Comparison of ENCODE assay signal across 8 cellular contexts in genomic region chr1:224433671-224434446, GRCh38. TPM values are rescaled to one million over a fixed set of nuclear protein-coding genes. Genes with fewer than 3 reads are reported as not detected.
DNase-seq lines count a peak whose midpoint lies in the region; ATAC-seq, FAIRE-seq and TF ChIP-seq lines count a peak whose summit lies in the region.

No MANE protein-coding gene starts in this region.

- peaks cover 2% of the 10 kb centered on the region for H3K36me3 Mint-ChIP-seq in astrocyte (ENCODE audit: low read depth, unreplicated experiment)

- H2AFZ ChIP-seq in HCT116 (ENCODE audit: low read depth, low read length, poor library complexity, severe bottlenecking) (no peak overlapping the region), astrocyte (ENCODE audit: low read depth, low read length) (no peak overlapping the region)

- peaks cover 16% of the 10 kb centered on the region for H3K4me1 Mint-ChIP-seq in astrocyte (ENCODE audit: low read depth, unreplicated experiment)

- H3K27me3 ChIP-seq in A673 (replicated peaks; ENCODE audit: insufficient read depth, low read depth, low read length, poor library complexity) (no peaks in the 10 kb centered on the region), HCT116 (ENCODE audit: insufficient read depth, low read length) (no peaks in the 10 kb centered on the region), astrocyte (ENCODE audit: insufficient read depth, low read length) (no peaks in the 10 kb centered on the region)

- intact Hi-C loops in A673 (cut with micrococcal nuclease; ENCODE audit: unreplicated experiment), result no loop called here
- intact Hi-C loops in HCT116 (cut with micrococcal nuclease), result loop anchor here (10.0 kb wide), 1 partner anchor 491 kb away; the partner anchor contains the start of gene DNAH14

- TF ChIP-seq CTCF in A673 (conservative IDR thresholded peaks at IDR 0.05; ENCODE audit: low read depth, low read length) (no peak), HCT116 (IDR thresholded peaks at IDR 0.05 in 2 of 3, conservative IDR thresholded peaks at IDR 0.05 in 1 of 3; ENCODE audit: borderline replicate concordance in 1 of 3, insufficient read depth in 1 of 3, low read depth in 2 of 3, low read length in 2 of 3) (no peak), astrocyte (IDR thresholded peaks at IDR 0.05; ENCODE audit: insufficient read depth, low read depth, low read length) (no peak), retinal pigment epithelial cell (conservative IDR thresholded peaks at IDR 0.05; ENCODE audit: low read depth, low read length) (no peak)

- RAD21 ChIA-PET in HCT116 (lab: Charles Lee; ENCODE audit: low non-redundant PET in 1 of 2, low total read pairs in 2 of 2, uncharacterized antibody in 2 of 2, unreplicated experiment in 2 of 2), result interaction anchor here in 1 of 2 experiments (0.6 kb wide), 1 partner anchor 321 kb away, joined by 3 read pairs; no protein-coding TSS in a partner anchor

- H3K9me3 Mint-ChIP-seq in astrocyte (ENCODE audit: unreplicated experiment), result no peaks in the 10 kb centered on the region

- POLR2A ChIA-PET in A673 (lab: Charles Lee; ENCODE audit: low non-redundant PET), result no interaction called here
- POLR2A ChIA-PET in HCT116 (lab: Charles Lee), result no interaction called here

- no peak for TF ChIP-seq RAD21 in HCT116 (IDR thresholded peaks at IDR 0.05; ENCODE audit: low read depth)

- H3K4me3 Mint-ChIP-seq in astrocyte (ENCODE audit: unreplicated experiment), result peak overlapping the region; percentile 95

- BruUV-seq in A673 (replicated peaks; lab: Mats Ljungman, UMichigan), result no TSS peak
- BruUV-seq in HCT116 (replicated peaks; lab: Mats Ljungman, UMichigan), result no TSS peak

- CTCF ChIA-PET in A673 (lab: Charles Lee), result no interaction called here
- CTCF ChIA-PET in HCT116 (lab: Charles Lee), result no interaction called here

- H3K9ac ChIP-seq in HCT116 (ENCODE audit: low read length) (peak overlapping the region; percentile 74), astrocyte (ENCODE audit: low read length) (peak overlapping the region; percentile 76)

- H3K27ac ChIP-seq in A673 (ENCODE audit: low read depth, low read length, poor library complexity, severe bottlenecking) (peak overlapping the region; percentile 82), HCT116 (ENCODE audit: low read depth, low read length) (peak overlapping the region; percentile 44; the same call in 1 of the 2 replicates), astrocyte (ENCODE audit: low read depth, low read length) (peak overlapping the region; percentile 78)

- H3K4me3 ChIP-seq in A673 (ENCODE audit: low read depth, low read length, poor library complexity, severe bottlenecking) (peak overlapping the region; percentile 75), HCT116 (replicated peaks in 1 of 2; ENCODE audit: low read depth in 1 of 2, low read length in 2 of 2) (peak overlapping the region; percentile 77 to 87), astrocyte (ENCODE audit: insufficient read depth, low read depth, low read length) (peak overlapping the region; percentile 66), retinal pigment epithelial cell (ENCODE audit: low read length) (peak overlapping the region; percentile 84)

- H3K79me2 ChIP-seq in HCT116 (ENCODE audit: insufficient read depth, low read length) (peaks cover 68% of the 10 kb centered on the region), astrocyte (ENCODE audit: insufficient read depth, low read length) (peaks cover 74% of the 10 kb centered on the region)

- H3K9me3 ChIP-seq in A673 (ENCODE audit: low read depth, low read length, poor library complexity, severe bottlenecking), result no peaks in the 10 kb centered on the region
- H3K9me3 ChIP-seq in HCT116 (ENCODE audit: control insufficient read depth in 1 of 2, insufficient read depth in 1 of 2, low read depth in 1 of 2, low read length in 2 of 2), result no peaks in the 10 kb centered on the region
- no peaks in the 10 kb centered on the region for H3K9me3 ChIP-seq in astrocyte (ENCODE audit: insufficient read depth, low read depth, low read length)

- DNase-seq in A673 (ENCODE audit: low spot score) (peak; percentile 35), HCT116 (ENCODE audit: low read depth, low spot score) (no peak), astrocyte (ENCODE audit: low read depth) (no peak), hypothalamus (lab: John Stamatoyannopoulos, UW) (peak in 32 of 51 donors; percentile 18 to 80 (median 56)), retinal pigment epithelial cell (ENCODE audit: low read depth) (no peak)

- H4K20me1 ChIP-seq in HCT116 (ENCODE audit: insufficient read depth), result peaks cover 3% of the 10 kb centered on the region; the same call in 1 of the 2 replicates
- peaks cover 32% of the 10 kb centered on the region for H4K20me1 ChIP-seq in astrocyte (ENCODE audit: insufficient read depth, low read length)

- no peak for TF ChIP-seq POLR2A in HCT116 (IDR thresholded peaks at IDR 0.05; ENCODE audit: borderline replicate concordance, extremely low read depth, insufficient read depth, insufficient read length)

- no peak for FAIRE-seq in astrocyte (lab: Jason Lieb, UNC)

- peak overlapping the region; percentile 4 for H3K27ac Mint-ChIP-seq in astrocyte (ENCODE audit: unreplicated experiment)

- peaks cover 19% of the 10 kb centered on the region for H3K36me3 ChIP-seq in A673 (ENCODE audit: insufficient read depth, low read length, poor library complexity, severe bottlenecking)
- peaks cover 9 to 15% of the 10 kb centered on the region in 2 experiments; a peak in 3 of 4 replicates for H3K36me3 ChIP-seq in HCT116 (ENCODE audit: control insufficient read depth in 1 of 2, insufficient read depth in 2 of 2, low read length in 2 of 2)
- H3K36me3 ChIP-seq in astrocyte (ENCODE audit: insufficient read depth, low read length), result peaks cover 4% of the 10 kb centered on the region

- ATAC-seq in HCT116, result peak; percentile 9
- ATAC-seq in SK-N-SH treated with all-trans-retinoic acid at 6 μM for 48 hours, result peak; percentile 4
- no peak for ATAC-seq in HG02571 (IDR thresholded peaks at IDR 0.05; ENCODE audit: unreplicated experiment)
- ATAC-seq in HG02884 (IDR thresholded peaks at IDR 0.05; ENCODE audit: unreplicated experiment), result no peak

- no peaks in the 10 kb centered on the region for H3K9me2 ChIP-seq in HCT116 (ENCODE audit: insufficient read depth)

- no peaks in the 10 kb centered on the region for H3K27me3 Mint-ChIP-seq in astrocyte (ENCODE audit: low read depth, unreplicated experiment)

- H3K4me1 ChIP-seq in A673 (ENCODE audit: insufficient read depth, low read length, poor library complexity, severe bottlenecking), result peaks cover 38% of the 10 kb centered on the region
- H3K4me1 ChIP-seq in HCT116 (ENCODE audit: control insufficient read depth in 1 of 2, insufficient read depth in 2 of 2, low read length in 2 of 2), result peaks cover 14 to 30% of the 10 kb centered on the region in 2 experiments; a peak in 3 of 4 replicates
- H3K4me1 ChIP-seq in astrocyte (ENCODE audit: insufficient read depth, low read length), result peaks cover 33% of the 10 kb centered on the region

- peak overlapping the region; percentile 81 for H3K4me2 ChIP-seq in HCT116 (ENCODE audit: low read length)
- peak overlapping the region; percentile 90 for H3K4me2 ChIP-seq in astrocyte (ENCODE audit: low read length)

TF ChIP-seq in HCT116, 20 proteins besides CTCF, POLR2A, EP300 and RAD21:
- TF ChIP-seq ZFX (IDR thresholded peaks at IDR 0.05), result peak; percentile 88
- no peak for TF ChIP-seq EZH2 (IDR thresholded peaks at IDR 0.05)
- TF ChIP-seq EGR1 (IDR thresholded peaks at IDR 0.05; ENCODE audit: low read depth), result peak; percentile 46; the same call in 1 of the 2 replicates

TF ChIP-seq in SK-N-SH treated with all-trans-retinoic acid at 6 μM for 48 hours, 23 proteins besides CTCF, POLR2A, EP300 and RAD21 (continues in another document):
- TF ChIP-seq CSDC2 (CRISPR knock-in tag; IDR thresholded peaks at IDR 0.05) (no peak), POU6F1 (CRISPR knock-in tag; IDR thresholded peaks at IDR 0.05; ENCODE audit: borderline replicate concordance, low read depth) (no peak), ZC3H10 (CRISPR knock-in tag; IDR thresholded peaks at IDR 0.05) (no peak), ARNTL (CRISPR knock-in tag; IDR thresholded peaks at IDR 0.05; ENCODE audit: borderline replicate concordance, low read depth) (no peak), RARB (CRISPR knock-in tag; IDR thresholded peaks at IDR 0.05) (no peak), ZFP3 (CRISPR knock-in tag; IDR thresholded peaks at IDR 0.05) (no peak), TOX (CRISPR knock-in tag; IDR thresholded peaks at IDR 0.05; ENCODE audit: borderline replicate concordance) (no peak), PPARA (CRISPR knock-in tag; IDR thresholded peaks at IDR 0.05; ENCODE audit: borderline replicate concordance) (no peak), SNAI2 (CRISPR knock-in tag; IDR thresholded peaks at IDR 0.05) (no peak), ISL1 (CRISPR knock-in tag; IDR thresholded peaks at IDR 0.05) (no peak), PATZ1 (CRISPR knock-in tag; IDR thresholded peaks at IDR 0.05; ENCODE audit: borderline replicate concordance) (no peak)

RNA-seq across cellular contexts. Expression of gene WDR26, which starts 0.7 kb away (rescaled TPM):
- 73.5 TPM in 2 replicates for total RNA-seq in A673 (2021)
- 57.2 TPM for total RNA-seq in HCT116 (2021; ENCODE audit: unreplicated experiment)
- 39.7 and 45.1 TPM in 2 replicates for polyA plus RNA-seq in HCT116 (2012)
- 105 and 113 TPM in 2 replicates for total RNA-seq in astrocyte

Comparison
In these comparisons a context has a peak if more than half of its experiments do, and no peak if none do; other contexts are left out.
1. DNase-seq: peak in A673 (single experiment) and hypothalamus (32 of 51); none in HCT116 (single experiment), astrocyte (single experiment) and retinal pigment epithelial cell (single experiment).
2. ATAC-seq: peak in HCT116 (single experiment) and SK-N-SH treated with all-trans-retinoic acid at 6 μM for 48 hours (single experiment); none in HG02571 (single experiment) and HG02884 (single experiment).
3. Peak in every context shown above with its lines, with median percentiles within 50 percentile points of each other: H3K27ac ChIP-seq and H3K4me3 ChIP-seq.